ENCODE assay signal across 8 cellular contexts in genomic region chr4:173522874-173523395, GRCh38. TPM values are rescaled to one million over a fixed set of nuclear protein-coding genes. Genes with fewer than 3 reads are reported as not detected.
DNase-seq lines count a peak whose midpoint lies in the region; ATAC-seq and TF ChIP-seq lines count a peak whose summit lies in the region.

No MANE protein-coding gene starts in this region.

- peaks cover 90% of the 10 kb centered on the region for H3K27me3 Mint-ChIP-seq in activated CD8-positive, alpha-beta T cell treated with anti-CD3 and anti-CD28 coated beads, Interleukin-2, amount 10 ng/mL, durations not matched to agents 7 days and 5 days (ENCODE audit: low read depth)

- H3K79me2 ChIP-seq in OCI-LY7 (ENCODE audit: insufficient read depth, low read depth, low read length), result no peaks in the 10 kb centered on the region

- H2AFZ ChIP-seq in OCI-LY7 (ENCODE audit: low read length), result no peak overlapping the region

- H3K4me1 ChIP-seq in OCI-LY7 (ENCODE audit: insufficient read depth, low read length, poor library complexity, severe bottlenecking), result no peaks in the 10 kb centered on the region

- no peaks in the 10 kb centered on the region for H4K20me1 ChIP-seq in OCI-LY7 (ENCODE audit: insufficient read depth, low read length)

- POLR2A ChIA-PET in activated CD8-positive, alpha-beta T cell treated with anti-CD3 and anti-CD28 coated beads, Interleukin-2, amount 10 ng/mL, durations not matched to agents 7 days and 5 days (lab: Charles Lee), result no interaction called here
- POLR2A ChIA-PET in OCI-LY7 (lab: Charles Lee), result no interaction called here

- CTCF ChIA-PET in activated CD8-positive, alpha-beta T cell treated with anti-CD3 and anti-CD28 coated beads, Interleukin-2, amount 10 ng/mL, durations not matched to agents 7 days and 5 days (lab: Charles Lee), result no interaction called here
- CTCF ChIA-PET in OCI-LY7 (lab: Charles Lee; ENCODE audit: unreplicated experiment), result no interaction called here

- peaks cover 24% of the 10 kb centered on the region for H3K36me3 Mint-ChIP-seq in activated CD8-positive, alpha-beta T cell treated with anti-CD3 and anti-CD28 coated beads, Interleukin-2, amount 10 ng/mL, durations not matched to agents 7 days and 5 days (ENCODE audit: low read depth)

- peak overlapping the region; percentile 81 for H3K27ac Mint-ChIP-seq in activated CD8-positive, alpha-beta T cell treated with anti-CD3 and anti-CD28 coated beads, Interleukin-2, amount 10 ng/mL, durations not matched to agents 7 days and 5 days

- H3K36me3 ChIP-seq in OCI-LY7 (ENCODE audit: insufficient read depth, low read length), result no peaks in the 10 kb centered on the region

- ATAC-seq in activated CD8-positive, alpha-beta T cell treated with anti-CD3 and anti-CD28 coated beads, Interleukin-2, amount 10 ng/mL, durations not matched to agents 7 days and 5 days, result no peak
- ATAC-seq in left ventricle myocardium superior, result peak; percentile 11

- no peak overlapping the region for H3K4me2 ChIP-seq in OCI-LY7 (ENCODE audit: low read length)

- peaks cover 9% of the 10 kb centered on the region for H3K4me1 Mint-ChIP-seq in activated CD8-positive, alpha-beta T cell treated with anti-CD3 and anti-CD28 coated beads, Interleukin-2, amount 10 ng/mL, durations not matched to agents 7 days and 5 days (ENCODE audit: low read depth)

- H3K9me3 ChIP-seq in OCI-LY7 (ENCODE audit: low read length), result no peaks in the 10 kb centered on the region

- in situ Hi-C loops in GM13976 (cut with MboI; ENCODE audit: low sequenced_read_pairs, unreplicated experiment), result no loop called here
- in situ Hi-C loops in G401 (cut with HindIII; ENCODE audit: low sequenced_read_pairs), result no loop called here

- TF ChIP-seq CTCF in GM13976 (IDR thresholded peaks at IDR 0.05; ENCODE audit: borderline replicate concordance, control extremely low read depth, extremely low read depth, insufficient read depth, missing control alignments) (no peak), OCI-LY7 (conservative IDR thresholded peaks at IDR 0.05; ENCODE audit: low read length) (no peak)

- no peak overlapping the region for H3K4me3 ChIP-seq in OCI-LY7 (ENCODE audit: low read depth, low read length, poor library complexity, severe bottlenecking)

- peak; percentile 27 for DNase-seq in GM13976 (ENCODE audit: low spot score)
- DNase-seq in activated CD8-positive, alpha-beta T cell treated with anti-CD3 and anti-CD28 coated beads, Interleukin-2, amount 10 ng/mL, durations not matched to agents 7 days and 5 days, result no peak
- peak; percentile 57 for DNase-seq in left ventricle myocardium superior
- peak; percentile 61 for DNase-seq in retina
- no peak for DNase-seq in NCI-H1930 (lab: John Stamatoyannopoulos, UW)
- no peak for DNase-seq in OCI-LY7 (ENCODE audit: low spot score)
- no peak for DNase-seq in NCI-H146 treated with DMSO at 0.1 percent for 48 hours (lab: John Stamatoyannopoulos, UW; ENCODE audit: unreplicated experiment)
- DNase-seq in G401 (ENCODE audit: low spot score), result no peak

- intact Hi-C loops in left ventricle myocardium superior (cut with micrococcal nuclease) (no loop called here), OCI-LY7 (cut with micrococcal nuclease; ENCODE audit: unreplicated experiment) (no loop called here)

- peaks cover 11% of the 10 kb centered on the region for H3K9me3 Mint-ChIP-seq in activated CD8-positive, alpha-beta T cell treated with anti-CD3 and anti-CD28 coated beads, Interleukin-2, amount 10 ng/mL, durations not matched to agents 7 days and 5 days (ENCODE audit: insufficient read depth)

- peak overlapping the region; percentile 25 for H3K4me3 Mint-ChIP-seq in activated CD8-positive, alpha-beta T cell treated with anti-CD3 and anti-CD28 coated beads, Interleukin-2, amount 10 ng/mL, durations not matched to agents 7 days and 5 days

- no peak overlapping the region for H3K27ac ChIP-seq in OCI-LY7 (ENCODE audit: low read depth, low read length, poor library complexity, severe bottlenecking)

- no TSS peak for BruUV-seq in OCI-LY7 (replicated peaks; lab: Mats Ljungman, UMichigan)

- no peaks in the 10 kb centered on the region for H3K9me2 ChIP-seq in OCI-LY7 (ENCODE audit: insufficient read depth, low read length)

RNA-seq across cellular contexts. Expression of gene HAND2, which starts 7.1 kb away (rescaled TPM):
- total RNA-seq in activated CD8-positive, alpha-beta T cell treated with anti-CD3 and anti-CD28 coated beads, Interleukin-2, amount 10 ng/mL, durations not matched to agents 7 days and 5 days, result not detected
- total RNA-seq in left ventricle myocardium superior, result 180 TPM
- not detected in 2 replicates for total RNA-seq in OCI-LY7 (2014; rRNA removed; shearing (Covaris generic))
- total RNA-seq in OCI-LY7 (2022), result not detected in 2 replicates
- 0.41 TPM in 1 of 2 replicates, not detected in the other for total RNA-seq in G401 (2014; rRNA removed; shearing (Covaris generic))

Comparison
In these comparisons a context has a peak if more than half of its experiments do, and no peak if none do; other contexts are left out.
1. DNase-seq: peak in GM13976 (single experiment), left ventricle myocardium superior (single experiment) and retina (single experiment); none in activated CD8-positive, alpha-beta T cell treated with anti-CD3 and anti-CD28 coated beads, Interleukin-2, amount 10 ng/mL, durations not matched to agents 7 days and 5 days (single experiment), NCI-H1930 (0 of 2), OCI-LY7 (single experiment), NCI-H146 treated with DMSO at 0.1 percent for 48 hours (single experiment) and G401 (single experiment).
2. RNA of gene HAND2, which starts 7.1 kb away (total RNA-seq): 180 TPM in left ventricle myocardium superior (single experiment); 0.41 TPM in G401, not detected in activated CD8-positive, alpha-beta T cell treated with anti-CD3 and anti-CD28 coated beads, Interleukin-2, amount 10 ng/mL, durations not matched to agents 7 days and 5 days and not detected in OCI-LY7; every median in the first group is over 100 times any median in the second.